In the genomic region with DNA sequence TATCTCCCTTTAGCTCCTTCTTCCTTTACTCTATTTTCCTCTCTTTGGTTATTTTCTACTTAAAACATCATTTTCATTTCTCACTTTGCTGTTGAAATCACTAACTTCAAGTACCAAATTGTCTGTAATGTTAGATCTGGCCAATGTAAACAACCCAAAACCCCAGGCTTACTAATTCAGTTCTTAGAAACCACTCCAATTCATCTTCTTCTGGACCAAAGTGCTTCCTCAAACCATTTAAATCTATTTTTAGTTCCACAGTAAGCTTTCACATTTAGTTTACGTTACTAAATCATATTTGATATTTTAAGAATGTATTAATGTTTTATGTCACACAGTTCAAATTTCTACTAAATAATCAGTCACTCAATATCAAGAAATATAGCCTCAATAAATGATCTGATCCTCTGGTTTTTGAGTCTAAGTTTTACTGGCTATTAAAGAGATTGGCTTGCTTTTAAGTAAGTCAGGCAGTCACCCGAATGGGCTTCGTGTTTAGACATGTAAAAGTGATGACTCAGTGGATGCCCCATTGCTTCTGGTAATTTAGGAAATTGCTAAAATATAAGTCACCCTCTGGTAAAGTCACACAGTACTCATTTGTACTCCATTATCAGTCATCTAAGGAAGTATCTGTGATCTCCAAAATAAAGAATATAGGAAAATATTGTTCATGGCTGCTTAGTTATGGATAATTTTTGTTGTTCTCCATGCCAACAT, we compare ENCODE assay signal across 16 cellular contexts.
DNase-seq lines count a peak whose midpoint lies in the region; ATAC-seq and TF ChIP-seq lines count a peak whose summit lies in the region.
"Had no signal": no experiment of that assay in that cellular context is flagged by ENCODE, and none has a peak within 500 bp of the region (broad histone marks: within the 10 kb centered on the region; RNA-seq: fewer than 3 reads in every experiment).

No MANE protein-coding gene starts in this region.

- no peaks in the 10 kb centered on the region for H3K4me1 ChIP-seq in heart right ventricle

- H3K27ac ChIP-seq in RWPE1, result no peak overlapping the region
- peak overlapping the region; percentile 81 for H3K27ac ChIP-seq in epithelial cell of prostate
- no peak overlapping the region for H3K27ac ChIP-seq in heart right ventricle
- H3K27ac ChIP-seq: dorsolateral prefrontal cortex, sigmoid colon had no signal

- 70 to 75% methylated on average over 3 of the region's 3 CpGs for WGBS in heart right ventricle, 2 donors

- POLR2A ChIA-PET in RWPE1 (lab: Yijun Ruan, JAX; ENCODE audit: low non-redundant PET), result no interaction called here

- H3K27me3 ChIP-seq in heart right ventricle, result no peaks in the 10 kb centered on the region
- H3K27me3 ChIP-seq: dorsolateral prefrontal cortex, sigmoid colon had no signal

- intact Hi-C loops in heart right ventricle (cut with DNase I), result no loop called here

- DNase-seq in DMS79 treated with DMSO at 0.1 percent for 48 hours (lab: John Stamatoyannopoulos, UW) (peak; percentile 94), RWPE1 (ENCODE audit: low spot score) (peak; percentile 56), epithelial cell of prostate (ENCODE audit: low read depth, low spot score) (peak; percentile 84), non-pigmented ciliary epithelial cell (ENCODE audit: low read depth) (peak; percentile 65), HK-2 (ENCODE audit: unreplicated experiment) (no peak), heart right ventricle (no peak)
- no peak for DNase-seq in activated T-cell treated with anti-CD3 and anti-CD28 coated beads, Interleukin-2, amount 50 U/mL, for 1 hour
- DNase-seq: activated B cell treated with CpG ODN at 0.5 μM for 24 hours; activated naive CD8-positive, alpha-beta T cell treated with anti-CD3 and anti-CD28 coated beads for 36 hours; CD4-positive, alpha-beta memory T cell; dorsolateral prefrontal cortex; left ventricle myocardium superior; sigmoid colon; substantia nigra had no signal

- CTCF ChIA-PET in RWPE1 (lab: Yijun Ruan, JAX), result no interaction called here

- H3K36me3 ChIP-seq in heart right ventricle, result no peaks in the 10 kb centered on the region
- H3K36me3 ChIP-seq: sigmoid colon had no signal

- TF ChIP-seq CTCF in RWPE1 (conservative IDR thresholded peaks at IDR 0.05; ENCODE audit: low read depth) (no peak), heart right ventricle (IDR thresholded peaks at IDR 0.05) (no peak)

- ATAC-seq in heart right ventricle, result no peak
- ATAC-seq in activated CD4-positive, CD25-positive, alpha-beta regulatory T cell treated with anti-CD3 and anti-CD28 coated beads, Interleukin-2, amount 50 U/mL, for 24 hours, result no peak
- ATAC-seq: HepG2, left ventricle myocardium superior had no signal

- peaks cover 0 to 34% (median 0%) of the 10 kb centered on the region in 11 donors for H3K9me3 ChIP-seq in heart right ventricle

- no peak overlapping the region for H3K4me3 ChIP-seq in heart right ventricle
- H3K4me3 ChIP-seq: dorsolateral prefrontal cortex, sigmoid colon had no signal

Comparison
In these comparisons a context has a peak if more than half of its experiments do, and no peak if none do; other contexts are left out.
1. DNase-seq: peak in DMS79 treated with DMSO at 0.1 percent for 48 hours (single experiment), RWPE1 (single experiment), epithelial cell of prostate (single experiment) and non-pigmented ciliary epithelial cell (single experiment); none in activated T-cell treated with anti-CD3 and anti-CD28 coated beads, Interleukin-2, amount 50 U/mL, for 1 hour (single experiment), HK-2 (single experiment) and heart right ventricle (0 of 2).